17 cellular contexts compared by ENCODE assay signal in genomic region chr15:75554717-75555116, GRCh38. TPM values are rescaled to one million over a fixed set of nuclear protein-coding genes. Genes with fewer than 3 reads are reported as not detected.
A peak's percentile ranks its signal among the peaks of the same experiment; 100 is the strongest.
DNase-seq lines count a peak whose midpoint lies in the region; ATAC-seq and TF ChIP-seq lines count a peak whose summit lies in the region.
"Had no signal": no experiment of that assay in that cellular context is flagged by ENCODE, and none has a peak within 500 bp of the region (broad histone marks: within the 10 kb centered on the region; RNA-seq: fewer than 3 reads in every experiment).

No MANE protein-coding gene starts in this region.

- no peak overlapping the region for H3K9ac ChIP-seq in adipocyte (ENCODE audit: low read length)

- H3K27ac ChIP-seq in foreskin keratinocyte = no peak overlapping the region
- H3K27ac ChIP-seq in A673 (ENCODE audit: low read depth, low read length, poor library complexity, severe bottlenecking) = no peak overlapping the region
- H3K27ac ChIP-seq: colonic mucosa, SK-N-MC, upper lobe of left lung, WERI-Rb-1 had no signal

- DNase-seq in AG08396 (ENCODE audit: low spot score) (peak; percentile 34), LHCN-M2 (ENCODE audit: low read depth) (peak; percentile 86), adipocyte (ENCODE audit: low read depth) (peak; percentile 82), foreskin keratinocyte (peak in 1 of 2 donors; percentile 49), A673 (ENCODE audit: low spot score) (no peak), head of caudate nucleus (no peak)
- DNase-seq in stimulated activated naive CD4-positive, alpha-beta T cell treated with Interleukin-2 at 50 U/mL for 16 hours (lab: John Stamatoyannopoulos, UW) = no peak
- DNase-seq: activated naive CD4-positive, alpha-beta T cell treated with anti-CD3 and anti-CD28 coated beads, Interleukin-2, amount 10 ng/mL, durations not matched to agents 7 days and 5 days; colonic mucosa; DMS79 treated with DMSO at 0.1 percent for 48 hours; foreskin melanocyte; mucosa of descending colon; NCI-H1436; upper lobe of left lung; WERI-Rb-1 had no signal

- H3K36me3 ChIP-seq in adipocyte (ENCODE audit: control insufficient read depth, insufficient read depth, low read length, severe bottlenecking) (no peaks in the 10 kb centered on the region), A673 (ENCODE audit: insufficient read depth, low read length, poor library complexity, severe bottlenecking) (no peaks in the 10 kb centered on the region)
- H3K36me3 ChIP-seq: colonic mucosa, upper lobe of left lung, WERI-Rb-1 had no signal

- intact Hi-C loops in A673 (cut with micrococcal nuclease; ENCODE audit: unreplicated experiment) (no loop called here), head of caudate nucleus (cut with DNase I) (no loop called here)

- no peaks in the 10 kb centered on the region for H3K9me3 ChIP-seq in adipocyte (ENCODE audit: control insufficient read depth, low read length)
- H3K9me3 ChIP-seq in A673 (ENCODE audit: low read depth, low read length, poor library complexity, severe bottlenecking) = no peaks in the 10 kb centered on the region
- H3K9me3 ChIP-seq: colonic mucosa, mucosa of descending colon, upper lobe of left lung had no signal

- peaks cover 19% of the 10 kb centered on the region for H3K4me1 ChIP-seq in adipocyte (ENCODE audit: control insufficient read depth, insufficient read depth, low read length)
- H3K4me1 ChIP-seq in foreskin keratinocyte = no peaks in the 10 kb centered on the region
- H3K4me1 ChIP-seq in A673 (ENCODE audit: insufficient read depth, low read length, poor library complexity, severe bottlenecking) = no peaks in the 10 kb centered on the region
- H3K4me1 ChIP-seq: colonic mucosa had no signal

- H3K27me3 ChIP-seq in adipocyte (replicated peaks; ENCODE audit: control insufficient read depth, insufficient read depth, low read length) (no peaks in the 10 kb centered on the region), foreskin keratinocyte (no peaks in the 10 kb centered on the region), A673 (replicated peaks; ENCODE audit: insufficient read depth, low read depth, low read length, poor library complexity) (no peaks in the 10 kb centered on the region)
- H3K27me3 ChIP-seq: colonic mucosa, upper lobe of left lung had no signal

- CTCF ChIA-PET in A673 (lab: Charles Lee) = no interaction called here

- ATAC-seq in foreskin keratinocyte = peak; percentile 12
- no peak for ATAC-seq in GM21717 (IDR thresholded peaks at IDR 0.05; ENCODE audit: unreplicated experiment)
- ATAC-seq: mucosa of descending colon had no signal

- POLR2A ChIA-PET in A673 (lab: Charles Lee; ENCODE audit: low non-redundant PET) = no interaction called here

- no TSS peak for BruUV-seq in A673 (replicated peaks; lab: Mats Ljungman, UMichigan)

- TF ChIP-seq CTCF in foreskin keratinocyte (conservative IDR thresholded peaks at IDR 0.05) = no peak
- TF ChIP-seq CTCF in A673 (conservative IDR thresholded peaks at IDR 0.05; ENCODE audit: low read depth, low read length) = no peak

- no peak overlapping the region for H3K4me3 ChIP-seq in adipocyte (ENCODE audit: low read length)
- no peak overlapping the region for H3K4me3 ChIP-seq in A673 (ENCODE audit: low read depth, low read length, poor library complexity, severe bottlenecking)
- H3K4me3 ChIP-seq: colonic mucosa, mucosa of descending colon, SK-N-MC, upper lobe of left lung had no signal

RNA-seq across cellular contexts. Expression of gene PTPN9, which starts 24.4 kb away (rescaled TPM):
- 23.5 and 25.0 TPM in 2 replicates for total RNA-seq in LHCN-M2 (2014; rRNA removed)
- 26.4 TPM for polyA plus RNA-seq in LHCN-M2 (2012)
- total RNA-seq in foreskin keratinocyte = 27.0 and 29.3 TPM in 2 replicates
- polyA plus RNA-seq in foreskin keratinocyte = 15.6 and 18.1 TPM in 2 replicates
- 60.9 and 64.9 TPM in 2 replicates for total RNA-seq in A673 (2021)

Comparison
In these comparisons a context has a peak if more than half of its experiments do, and no peak if none do; other contexts are left out.
1. DNase-seq: peak in AG08396 (single experiment), LHCN-M2 (single experiment) and adipocyte (single experiment); none in A673 (single experiment), head of caudate nucleus (0 of 42) and stimulated activated naive CD4-positive, alpha-beta T cell treated with Interleukin-2 at 50 U/mL for 16 hours (single experiment).